In genomic region chr5:10590226-10591047, GRCh38 we compare ENCODE assay signal across 9 cellular contexts. TPM values are rescaled to one million over a fixed set of nuclear protein-coding genes. Genes with fewer than 3 reads are reported as not detected.
A peak's percentile ranks its signal among the peaks of the same experiment; 100 is the strongest.
DNase-seq lines count a peak whose midpoint lies in the region; ATAC-seq and TF ChIP-seq lines count a peak whose summit lies in the region.
"Had no signal": no experiment of that assay in that cellular context is flagged by ENCODE, and none has a peak within 500 bp of the region (broad histone marks: within the 10 kb centered on the region; RNA-seq: fewer than 3 reads in every experiment).

No MANE protein-coding gene starts in this region.

- H2BK120ac ChIP-seq in mesenchymal stem cell (ENCODE audit: low read depth, low read length): no peak overlapping the region

- no peak for ATAC-seq in HG03439 (IDR thresholded peaks at IDR 0.05; ENCODE audit: unreplicated experiment)
- ATAC-seq in mucosa of descending colon: no peak

- TF ChIP-seq CTCF in brain microvascular endothelial cell (IDR thresholded peaks at IDR 0.05; ENCODE audit: low read depth, low read length, missing control alignments) (no peak), mucosa of descending colon (IDR thresholded peaks at IDR 0.05) (no peak)

- in situ Hi-C loops in brain microvascular endothelial cell (cut with HindIII; ENCODE audit: low pct_ligation_motif_present, low sequenced_read_pairs): no loop called here

- H3K4me2 ChIP-seq in mesenchymal stem cell (ENCODE audit: low read length, poor library complexity, severe bottlenecking): no peak overlapping the region

- H3K4me1 ChIP-seq in HUES48 (ENCODE audit: control insufficient read depth, insufficient read depth, low read length): peaks cover 30% of the 10 kb centered on the region
- peaks cover 13% of the 10 kb centered on the region for H3K4me1 ChIP-seq in mesenchymal stem cell (ENCODE audit: control insufficient read depth, insufficient read depth, low read depth, low read length)
- no peaks in the 10 kb centered on the region for H3K4me1 ChIP-seq in mucosa of descending colon (ENCODE audit: low read depth)

- H3K4me3 ChIP-seq in HUES48 (ENCODE audit: low read depth, low read length): no peak overlapping the region
- no peak overlapping the region for H3K4me3 ChIP-seq in brain microvascular endothelial cell (ENCODE audit: low read depth, low read length)
- H3K4me3 ChIP-seq in mesenchymal stem cell (ENCODE audit: insufficient read depth in 1 of 2, low read depth in 1 of 2, low read length in 2 of 2): no peak overlapping the region
- no peak overlapping the region for H3K4me3 ChIP-seq in mucosa of descending colon

- H3K18ac ChIP-seq in mesenchymal stem cell (ENCODE audit: low read depth in 1 of 2, low read length in 2 of 2): no peak overlapping the region

- no peak overlapping the region for H2AFZ ChIP-seq in mesenchymal stem cell (ENCODE audit: low read depth, low read length)

- no peak overlapping the region for H3K9ac ChIP-seq in HUES48 (ENCODE audit: low read depth, low read length)
- H3K9ac ChIP-seq in mesenchymal stem cell (ENCODE audit: low read length): no peak overlapping the region

- no peak overlapping the region for H3K14ac ChIP-seq in mesenchymal stem cell (ENCODE audit: low read length in 2 of 2)

- H3K79me1 ChIP-seq in mesenchymal stem cell (replicated peaks; ENCODE audit: low read length, poor library complexity, severe bottlenecking): peaks cover 26% of the 10 kb centered on the region

- no peak overlapping the region for H2BK15ac ChIP-seq in mesenchymal stem cell (ENCODE audit: low read depth, poor library complexity, severe bottlenecking)

- H3K27ac ChIP-seq in HUES48 (ENCODE audit: low read depth, low read length) (peak overlapping the region; percentile 62), brain microvascular endothelial cell (no peak overlapping the region), mesenchymal stem cell (ENCODE audit: low read length, poor library complexity, severe bottlenecking) (no peak overlapping the region)

- no peaks in the 10 kb centered on the region for H3K9me3 ChIP-seq in HUES48 (ENCODE audit: control insufficient read depth, insufficient read depth, low read length)
- no peaks in the 10 kb centered on the region for H3K9me3 ChIP-seq in mesenchymal stem cell (ENCODE audit: control insufficient read depth, low read length)
- H3K9me3 ChIP-seq in mucosa of descending colon: no peaks in the 10 kb centered on the region

- H2AK5ac ChIP-seq in mesenchymal stem cell (ENCODE audit: low read length, severe bottlenecking): no peak overlapping the region

- no peak overlapping the region for H2BK12ac ChIP-seq in mesenchymal stem cell (ENCODE audit: low read length in 2 of 2)

- intact Hi-C loops in mucosa of descending colon (cut with DNase I, micrococcal nuclease): no loop called here

- no peak overlapping the region for H2BK5ac ChIP-seq in mesenchymal stem cell (ENCODE audit: low read depth, low read length, poor library complexity, severe bottlenecking)

- 75% methylated on average over 10 of the region's 13 CpGs for WGBS in mesenchymal stem cell

- H3K23ac ChIP-seq in mesenchymal stem cell (ENCODE audit: low read length in 2 of 2): no peak overlapping the region

- no peak overlapping the region for H4K91ac ChIP-seq in mesenchymal stem cell (ENCODE audit: low read length)

- H3K27me3 ChIP-seq in HUES48 (ENCODE audit: control insufficient read depth, insufficient read depth, low read length) (no peaks in the 10 kb centered on the region), brain microvascular endothelial cell (replicated peaks) (no peaks in the 10 kb centered on the region), mesenchymal stem cell (ENCODE audit: control insufficient read depth in 1 of 2, insufficient read depth in 1 of 2, low read length in 2 of 2) (no peaks in the 10 kb centered on the region)

- no peaks in the 10 kb centered on the region for H3K36me3 ChIP-seq in HUES48 (ENCODE audit: control insufficient read depth, insufficient read depth, low read length)
- no peaks in the 10 kb centered on the region for H3K36me3 ChIP-seq in brain microvascular endothelial cell (replicated peaks)
- peaks cover 0 to 4% of the 10 kb centered on the region in 2 experiments for H3K36me3 ChIP-seq in mesenchymal stem cell (ENCODE audit: control insufficient read depth in 1 of 2, insufficient read depth in 2 of 2, low read depth in 1 of 2, low read length in 2 of 2)
- no peaks in the 10 kb centered on the region for H3K36me3 ChIP-seq in mucosa of descending colon (ENCODE audit: low read depth)

- peak overlapping the region in 1 of 2 experiments; percentile 58 for H3K4ac ChIP-seq in mesenchymal stem cell (ENCODE audit: low read depth in 1 of 2, low read length in 2 of 2)

- DNase-seq in GDM1 (lab: John Stamatoyannopoulos, UW) (peak; percentile 25), brain microvascular endothelial cell (peak; percentile 53), mesenchymal stem cell (peak; percentile 71), CD1c-positive myeloid dendritic cell (ENCODE audit: extremely low spot score) (no peak), NOMO-1 treated with dmso at 0.1 percent for 144 hours (lab: John Stamatoyannopoulos, UW; ENCODE audit: unreplicated experiment) (no peak), mucosa of descending colon (no peak)
- DNase-seq: kidney had no signal

- no peak overlapping the region for H4K8ac ChIP-seq in mesenchymal stem cell (ENCODE audit: low read length)

RNA-seq across cellular contexts. Expression of gene ANKRD33B, which starts 26.6 kb away (rescaled TPM):
- polyA plus RNA-seq in mesenchymal stem cell (2013, experiment 1 of 2): 0.64 TPM
- polyA plus RNA-seq in mesenchymal stem cell (2013, experiment 2 of 2): 0.71 TPM
- 1 to 10 TPM in 2 of 3 donors, under 1 TPM in 1; 0.96 to 3.3 (median 1.7) TPM for total RNA-seq in mucosa of descending colon

Comparison
In these comparisons a context has a peak if more than half of its experiments do, and no peak if none do; other contexts are left out.
1. DNase-seq: peak in GDM1 (single experiment), brain microvascular endothelial cell (single experiment) and mesenchymal stem cell (single experiment); none in CD1c-positive myeloid dendritic cell (single experiment), NOMO-1 treated with dmso at 0.1 percent for 144 hours (single experiment) and mucosa of descending colon (0 of 3).